ENCODE assay signal across 14 cellular contexts in genomic region chr2:61439241-61440002, GRCh38. TPM values are rescaled to one million over a fixed set of nuclear protein-coding genes. Genes with fewer than 3 reads are reported as not detected.
DNase-seq lines count a peak whose midpoint lies in the region; ATAC-seq, FAIRE-seq and TF ChIP-seq lines count a peak whose summit lies in the region.
"Had no signal": no experiment of that assay in that cellular context is flagged by ENCODE, and none has a peak within 500 bp of the region (broad histone marks: within the 10 kb centered on the region; RNA-seq: fewer than 3 reads in every experiment).

No MANE protein-coding gene starts in this region.

- peak overlapping the region; percentile 52 for H3K27ac Mint-ChIP-seq in stimulated activated memory B cell treated with anti-CD40 and anti-IgM and Interleukin-4, amounts not matched to agents 10 μg/mL and 1 μg/mL and 100 μg/mL, for 72 hours

- peaks cover 82% of the 10 kb centered on the region for H3K4me1 Mint-ChIP-seq in stimulated activated memory B cell treated with anti-CD40 and anti-IgM and Interleukin-4, amounts not matched to agents 10 μg/mL and 1 μg/mL and 100 μg/mL, for 72 hours

- 91% methylated on average over 7 of the region's 7 CpGs for WGBS in hepatocyte (ENCODE audit: low lambda C conversion rate, missing lambda C conversion rate)

- H3K9ac ChIP-seq in SU-DHL-6 (ENCODE audit: low read length): peak overlapping the region; percentile 37

- no peaks in the 10 kb centered on the region for H3K27me3 ChIP-seq in H7 (ENCODE audit: control insufficient read depth, insufficient read depth, low read length)
- no peaks in the 10 kb centered on the region for H3K27me3 ChIP-seq in SU-DHL-6 (ENCODE audit: low read length)
- H3K27me3 ChIP-seq in hepatocyte: no peaks in the 10 kb centered on the region

- H4K20me1 ChIP-seq in SU-DHL-6 (ENCODE audit: low read depth, low read length) (no peaks in the 10 kb centered on the region), hepatocyte (ENCODE audit: insufficient read depth, poor library complexity, severe bottlenecking) (peaks cover 79% of the 10 kb centered on the region)

- no peaks in the 10 kb centered on the region for H3K9me3 ChIP-seq in SU-DHL-6 (ENCODE audit: insufficient read depth, low read length)
- peaks cover 4% of the 10 kb centered on the region for H3K9me3 ChIP-seq in hepatocyte (ENCODE audit: low read depth)

- no peaks in the 10 kb centered on the region for H3K27me3 Mint-ChIP-seq in stimulated activated memory B cell treated with anti-CD40 and anti-IgM and Interleukin-4, amounts not matched to agents 10 μg/mL and 1 μg/mL and 100 μg/mL, for 72 hours

- H3F3A ChIP-seq in SU-DHL-6 (ENCODE audit: insufficient read depth): peaks cover 78% of the 10 kb centered on the region

- H3K36me3 ChIP-seq in H7 (replicated peaks; ENCODE audit: control insufficient read depth, insufficient read depth, low read length) (no peaks in the 10 kb centered on the region), SU-DHL-6 (ENCODE audit: low read length) (no peaks in the 10 kb centered on the region), hepatocyte (replicated peaks; ENCODE audit: insufficient read depth, low read depth) (no peaks in the 10 kb centered on the region)

- H3K9me2 ChIP-seq in SU-DHL-6 (replicated peaks; ENCODE audit: insufficient read depth, low read length) (no peaks in the 10 kb centered on the region), hepatocyte (replicated peaks; ENCODE audit: insufficient read depth) (no peaks in the 10 kb centered on the region)

- peak; percentile 11 for DNase-seq in H7
- no peak for DNase-seq in left lobe of liver (ENCODE audit: low spot score)
- no peak for DNase-seq in urothelium cell line (ENCODE audit: low spot score)
- DNase-seq in hepatocyte (ENCODE audit: low spot score): no peak
- DNase-seq: activated effector memory CD4-positive, alpha-beta T cell treated with Interleukin-2 at 50 U/mL for 16 hours; HCEC 1CT; hypothalamus; mesendoderm; NCI-H1694; substantia nigra had no signal

- H3K36me3 Mint-ChIP-seq in stimulated activated memory B cell treated with anti-CD40 and anti-IgM and Interleukin-4, amounts not matched to agents 10 μg/mL and 1 μg/mL and 100 μg/mL, for 72 hours: peaks cover 55% of the 10 kb centered on the region

- peak; percentile 61 for ATAC-seq in left lobe of liver
- no peak for ATAC-seq in stimulated activated memory B cell treated with anti-CD40 and anti-IgM and Interleukin-4, amounts not matched to agents 10 μg/mL and 1 μg/mL and 100 μg/mL, for 72 hours
- no peak for ATAC-seq in HG02852 (IDR thresholded peaks at IDR 0.05; ENCODE audit: unreplicated experiment)

- FAIRE-seq in urothelium cell line (lab: Jason Lieb, UNC): no peak
- FAIRE-seq: GM12892 had no signal

- no peak overlapping the region for H2AFZ ChIP-seq in SU-DHL-6 (ENCODE audit: low read depth, low read length, severe bottlenecking)
- H2AFZ ChIP-seq in hepatocyte: no peak overlapping the region

- H3K79me2 ChIP-seq in SU-DHL-6 (ENCODE audit: insufficient read depth, low read length) (peaks cover 95% of the 10 kb centered on the region), hepatocyte (peaks cover 100% of the 10 kb centered on the region)

- H3K4me3 ChIP-seq in H7 (ENCODE audit: insufficient read depth, low read depth, low read length) (no peak overlapping the region), SU-DHL-6 (ENCODE audit: insufficient read depth, low read length, poor library complexity, severe bottlenecking) (no peak overlapping the region), hepatocyte (no peak overlapping the region)

- H3K27ac ChIP-seq in SU-DHL-6 (ENCODE audit: low read depth, low read length) (peak overlapping the region; percentile 97), hepatocyte (no peak overlapping the region)

- peaks cover 12% of the 10 kb centered on the region for H3K9me3 Mint-ChIP-seq in stimulated activated memory B cell treated with anti-CD40 and anti-IgM and Interleukin-4, amounts not matched to agents 10 μg/mL and 1 μg/mL and 100 μg/mL, for 72 hours

- TF ChIP-seq CTCF in SU-DHL-6 (IDR thresholded peaks at IDR 0.05; ENCODE audit: insufficient read depth, low read length, poor library complexity, severe bottlenecking) (no peak), hepatocyte (IDR thresholded peaks at IDR 0.05; ENCODE audit: poor library complexity) (no peak)

- no peaks in the 10 kb centered on the region for H3K4me1 ChIP-seq in hepatocyte (ENCODE audit: insufficient read depth)

- H3K4me3 Mint-ChIP-seq in stimulated activated memory B cell treated with anti-CD40 and anti-IgM and Interleukin-4, amounts not matched to agents 10 μg/mL and 1 μg/mL and 100 μg/mL, for 72 hours: no peak overlapping the region

- H3K4me2 ChIP-seq in SU-DHL-6 (ENCODE audit: low read depth, low read length, poor library complexity, severe bottlenecking) (peak overlapping the region; percentile 84), hepatocyte (no peak overlapping the region)

RNA-seq across cellular contexts. Expression of gene USP34, which starts 31.5 kb away (rescaled TPM):
- 48.6 and 66.6 TPM in 2 replicates for total RNA-seq in H7 (2014; rRNA removed; shearing (Covaris generic))
- 37.0 TPM for total RNA-seq in left lobe of liver
- total RNA-seq in hepatocyte: 115 and 125 TPM in 2 replicates
- polyA plus RNA-seq in hepatocyte: 36.8 and 46.3 TPM in 2 replicates
